In the genomic region with DNA sequence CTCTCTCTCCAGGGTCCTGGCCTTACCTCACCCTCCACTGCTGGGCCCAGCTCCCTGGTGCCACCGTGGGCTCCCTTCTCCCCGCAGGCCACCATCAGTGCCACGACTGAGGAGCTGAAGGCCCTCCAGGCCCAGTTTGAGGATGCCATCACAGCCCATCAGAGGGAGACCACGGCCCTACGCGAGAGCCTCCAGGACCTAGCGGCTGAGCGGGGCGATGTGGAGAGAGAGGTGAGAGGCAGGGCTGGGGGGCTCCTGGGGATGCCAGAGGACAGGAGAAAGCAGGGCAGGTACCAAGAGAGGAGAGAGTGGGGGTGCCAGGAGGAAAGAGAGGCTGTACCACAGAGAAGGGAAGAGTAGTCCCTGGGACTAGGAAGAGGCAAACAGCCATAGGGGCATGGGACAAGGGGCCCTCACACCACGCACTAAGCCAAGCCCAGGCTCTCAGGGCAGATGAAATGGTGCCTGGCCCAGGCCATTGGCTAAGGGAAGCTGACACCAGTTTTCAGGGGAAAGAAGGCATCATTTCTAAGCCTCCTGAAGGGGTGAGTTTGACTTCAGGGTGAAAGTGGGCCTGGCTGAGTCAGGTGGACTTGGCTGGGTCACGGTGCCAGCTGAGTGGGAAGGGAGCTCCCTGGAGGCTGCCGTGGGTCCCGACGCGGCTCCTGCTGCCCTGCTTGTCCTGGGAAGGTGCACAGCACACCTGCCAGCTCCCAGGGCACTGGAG, we compare ENCODE assay signal across 20 cellular contexts. TPM values are rescaled to one million over a fixed set of nuclear protein-coding genes. Genes with fewer than 3 reads are reported as not detected.
A peak's percentile ranks its signal among the peaks of the same experiment; 100 is the strongest.
DNase-seq lines count a peak whose midpoint lies in the region; ATAC-seq, FAIRE-seq and TF ChIP-seq lines count a peak whose summit lies in the region.
"Had no signal": no experiment of that assay in that cellular context is flagged by ENCODE, and none has a peak within 500 bp of the region (broad histone marks: within the 10 kb centered on the region; RNA-seq: fewer than 3 reads in every experiment).

No MANE protein-coding gene starts in this region.

- H3K36me3 ChIP-seq in HepG2 (replicated peaks in 1 of 2; ENCODE audit: control insufficient read depth in 1 of 2, insufficient read depth in 2 of 2, low read length in 2 of 2), result no peaks in the 10 kb centered on the region
- no peaks in the 10 kb centered on the region for H3K36me3 ChIP-seq in right lobe of liver
- no peaks in the 10 kb centered on the region for H3K36me3 ChIP-seq in neuronal stem cell (replicated peaks in 1 of 2; ENCODE audit: control insufficient read depth in 2 of 2, insufficient read depth in 2 of 2, low read length in 2 of 2)
- H3K36me3 ChIP-seq in GM23248 (ENCODE audit: low read depth), result no peaks in the 10 kb centered on the region

- no peak overlapping the region for H4K91ac ChIP-seq in neuronal stem cell (ENCODE audit: low read depth, low read length, poor library complexity)

- H3K36me3 Mint-ChIP-seq in dendritic cell treated with granulocyte-macrophage colony-stimulating factor and Interleukin-4, amounts not matched to agents 40 ng/mL and 50 ng/mL, for 4 days (ENCODE audit: low read depth), result no peaks in the 10 kb centered on the region
- H3K36me3 Mint-ChIP-seq: naive thymus-derived CD4-positive, alpha-beta T cell; WTC11 had no signal

- H2BK5ac ChIP-seq in neuronal stem cell (ENCODE audit: low read length), result peak overlapping the region; percentile 36

- DNase-seq in HepG2 (ENCODE audit: low spot score) (no peak), right lobe of liver (no peak), neuronal stem cell (ENCODE audit: low spot score) (no peak), GM23248 (no peak), AG08395 (ENCODE audit: low spot score) (no peak)
- no peak for DNase-seq in stimulated activated CD4-positive, alpha-beta T cell treated with anti-CD3 and anti-CD28 coated beads, Interleukin-2, amount 100 ng/mL, for 48 hours
- DNase-seq: foreskin fibroblast, MV-4-11, NCI-H2029, NCI-H510A treated with DMSO at 0.1 percent for 48 hours, SIG-M5 had no signal

- H3K27ac Mint-ChIP-seq in dendritic cell treated with granulocyte-macrophage colony-stimulating factor and Interleukin-4, amounts not matched to agents 40 ng/mL and 50 ng/mL, for 4 days, result peak overlapping the region; percentile 14
- H3K27ac Mint-ChIP-seq: WTC11 had no signal

- peak overlapping the region; percentile 89 for H2BK15ac ChIP-seq in neuronal stem cell (ENCODE audit: low read length)

- no TSS peak for BruUV-seq in HepG2 (replicated peaks; lab: Mats Ljungman, UMichigan)

- intact Hi-C loops in HepG2 (cut with micrococcal nuclease; ENCODE audit: unreplicated experiment), result no loop called here
- intact Hi-C loops in right lobe of liver (cut with DNase I), result no loop called here
- intact Hi-C loops in dendritic cell treated with granulocyte-macrophage colony-stimulating factor and Interleukin-4, amounts not matched to agents 40 ng/mL and 50 ng/mL, for 4 days (cut with micrococcal nuclease), result no loop called here

- peak overlapping the region; percentile 65 for H3K4me2 ChIP-seq in HepG2 (ENCODE audit: low read depth, low read length)
- no peak overlapping the region for H3K4me2 ChIP-seq in neuronal stem cell (ENCODE audit: insufficient read depth, low read length, poor library complexity, severe bottlenecking)
- H3K4me2 ChIP-seq in GM23248 (ENCODE audit: unreplicated experiment), result no peak overlapping the region

- H3K4me1 Mint-ChIP-seq in dendritic cell treated with granulocyte-macrophage colony-stimulating factor and Interleukin-4, amounts not matched to agents 40 ng/mL and 50 ng/mL, for 4 days (ENCODE audit: low read depth), result no peaks in the 10 kb centered on the region

- in situ Hi-C loops in HepG2 (cut with HindIII; ENCODE audit: extremely low pct_ligation_motif_present, low pct_unique_long_range_greater_than_20kb) (no loop called here), GM23248 (cut with MboI) (no loop called here)

- H3K79me2 ChIP-seq in HepG2 (ENCODE audit: insufficient read depth, low read length) (no peaks in the 10 kb centered on the region), GM23248 (ENCODE audit: insufficient read depth) (no peaks in the 10 kb centered on the region)

- 86% methylated on average over 11 of the region's 15 CpGs for WGBS in HepG2 (ENCODE audit: low lambda C conversion rate)
- WGBS in right lobe of liver (ENCODE audit: insufficient coverage, low coverage, low lambda C conversion rate, missing lambda C conversion rate), result 100% methylated on average over 4 of the region's 15 CpGs
- no CpG with 5 or more reads among the region's 15 CpGs for WGBS in neuronal stem cell (ENCODE audit: extremely low coverage in 2 of 2, insufficient read length in 2 of 2, insufficient replicate concordance in 1 of 2), 2 donors
- WGBS in GM23248 (ENCODE audit: low coverage in 1 of 2, low lambda C conversion rate in 2 of 2, missing lambda C conversion rate in 2 of 2), 2 experiments, result 94 to 97% methylated on average over 13 to 15 of the region's 15 CpGs

- peaks cover 6 to 23% of the 10 kb centered on the region in 2 experiments; a peak in 4 of 5 replicates for H3K27me3 ChIP-seq in HepG2 (ENCODE audit: control insufficient read depth in 1 of 2, insufficient read depth in 2 of 2, low read length in 2 of 2)
- no peaks in the 10 kb centered on the region for H3K27me3 ChIP-seq in right lobe of liver
- H3K27me3 ChIP-seq in neuronal stem cell (ENCODE audit: control insufficient read depth in 3 of 3, insufficient read depth in 3 of 3, low read depth in 1 of 3, low read length in 3 of 3), result peaks cover 0 to 40% (median 0%) of the 10 kb centered on the region in 3 experiments
- H3K27me3 ChIP-seq in GM23248 (replicated peaks; ENCODE audit: insufficient read depth), result no peaks in the 10 kb centered on the region

- H3K79me1 ChIP-seq in neuronal stem cell (ENCODE audit: low read depth, low read length), result no peaks in the 10 kb centered on the region

- H3K4me3 Mint-ChIP-seq in dendritic cell treated with granulocyte-macrophage colony-stimulating factor and Interleukin-4, amounts not matched to agents 40 ng/mL and 50 ng/mL, for 4 days, result no peak overlapping the region
- H3K4me3 Mint-ChIP-seq: naive thymus-derived CD4-positive, alpha-beta T cell; WTC11 had no signal

- no peaks in the 10 kb centered on the region for H3F3A ChIP-seq in GM23248 (ENCODE audit: insufficient read depth)

- H3K9me2 ChIP-seq in GM23248 (ENCODE audit: insufficient read depth), result no peaks in the 10 kb centered on the region

- no peak overlapping the region for H3K4me3 ChIP-seq in HepG2 (replicated peaks in 1 of 3; ENCODE audit: insufficient read depth in 1 of 3, low read depth in 2 of 3, low read length in 3 of 3)
- no peak overlapping the region for H3K4me3 ChIP-seq in right lobe of liver
- no peak overlapping the region for H3K4me3 ChIP-seq in neuronal stem cell (ENCODE audit: low read length in 2 of 2)
- H3K4me3 ChIP-seq in GM23248, result no peak overlapping the region
- H3K4me3 ChIP-seq: K562 had no signal

- H3K9ac ChIP-seq in HepG2 (ENCODE audit: insufficient read depth, low read depth, low read length) (peak overlapping the region; percentile 58), neuronal stem cell (ENCODE audit: low read depth, low read length, poor library complexity) (peak overlapping the region; percentile 56), GM23248 (no peak overlapping the region)

- no peak overlapping the region for H4K8ac ChIP-seq in neuronal stem cell (ENCODE audit: low read depth, low read length)

- POLR2A ChIA-PET in HepG2 (lab: Yijun Ruan, JAX), result interaction anchor here (0.6 kb wide), 1 partner anchor 119 kb away, joined by 3 read pairs; no protein-coding TSS in a partner anchor

- peak overlapping the region; percentile 74 for H3K27ac ChIP-seq in HepG2 (ENCODE audit: extremely low read length, insufficient read depth, low read length)
- H3K27ac ChIP-seq in right lobe of liver, result no peak overlapping the region
- no peak overlapping the region for H3K27ac ChIP-seq in neuronal stem cell (replicated peaks; ENCODE audit: low read length)
- H3K27ac ChIP-seq in GM23248, result no peak overlapping the region

- TF ChIP-seq POLR2A in HepG2 (IDR thresholded peaks at IDR 0.05; ENCODE audit: insufficient read depth in 1 of 2, low read depth in 2 of 2, low read length in 2 of 2) (no peak), right lobe of liver (IDR thresholded peaks at IDR 0.05) (no peak)

- FAIRE-seq in HepG2 (lab: Jason Lieb, UNC), result peak; percentile 12
- FAIRE-seq: endothelial cell of umbilical vein, K562 had no signal

- peaks cover 70% of the 10 kb centered on the region for H3K4me1 ChIP-seq in HepG2 (ENCODE audit: insufficient read depth, low read length)
- peaks cover 0 to 12% (median 3%) of the 10 kb centered on the region in 4 donors for H3K4me1 ChIP-seq in right lobe of liver
- peaks cover 24 to 28% of the 10 kb centered on the region in 2 donors for H3K4me1 ChIP-seq in neuronal stem cell (ENCODE audit: control insufficient read depth in 2 of 2, insufficient read depth in 1 of 2, low read depth in 1 of 2, low read length in 2 of 2)
- peaks cover 14% of the 10 kb centered on the region; the same call in 1 of the 2 replicates for H3K4me1 ChIP-seq in GM23248 (ENCODE audit: insufficient read depth)

- peak overlapping the region; percentile 97 for H2BK12ac ChIP-seq in neuronal stem cell (ENCODE audit: low read length)

- H3K18ac ChIP-seq in neuronal stem cell (ENCODE audit: low read length), result peak overlapping the region; percentile 93

- H2AFZ ChIP-seq in HepG2 (ENCODE audit: low read length) (no peak overlapping the region), neuronal stem cell (ENCODE audit: low read length) (no peak overlapping the region), GM23248 (no peak overlapping the region)

- no peak for TF ChIP-seq RAD21 in HepG2 (CRISPR knock-in tag; IDR thresholded peaks at IDR 0.05)

- TF ChIP-seq CTCF in HepG2 (CRISPR knock-in tag; IDR thresholded peaks at IDR 0.05) (no peak), right lobe of liver (IDR thresholded peaks at IDR 0.05) (no peak)

- CTCF ChIA-PET in HepG2 (lab: Yijun Ruan, JAX; ENCODE audit: low intra/inter-chr PET ratio, low total read pairs), result no interaction called here

- H3K23ac ChIP-seq in neuronal stem cell (ENCODE audit: low read depth, low read length, poor library complexity), result peak overlapping the region; percentile 83

- H4K20me1 ChIP-seq in HepG2 (ENCODE audit: insufficient read depth, low read length), result no peaks in the 10 kb centered on the region
- no peaks in the 10 kb centered on the region for H4K20me1 ChIP-seq in GM23248 (ENCODE audit: insufficient read depth)

- H2BK120ac ChIP-seq in neuronal stem cell (ENCODE audit: low read depth, low read length), result peak overlapping the region; percentile 22

- no peak for TF ChIP-seq EP300 in HepG2 (IDR thresholded peaks at IDR 0.05; ENCODE audit: low read depth in 2 of 2, low read length in 2 of 2)
- TF ChIP-seq EP300 in HepG2 (CRISPR knock-in tag; IDR thresholded peaks at IDR 0.05; ENCODE audit: borderline replicate concordance), result no peak

- no peaks in the 10 kb centered on the region for H3K9me3 ChIP-seq in HepG2 (ENCODE audit: low read length)
- H3K9me3 ChIP-seq in right lobe of liver, result no peaks in the 10 kb centered on the region
- peaks cover 0 to 3% of the 10 kb centered on the region in 2 donors for H3K9me3 ChIP-seq in neuronal stem cell (replicated peaks in 1 of 2; ENCODE audit: control insufficient read depth in 2 of 2, insufficient read depth in 1 of 2, low read depth in 1 of 2, low read length in 2 of 2)
- no peaks in the 10 kb centered on the region for H3K9me3 ChIP-seq in GM23248 (ENCODE audit: low read depth)

- peak overlapping the region; percentile 47 for H3K4ac ChIP-seq in neuronal stem cell (ENCODE audit: low read length)

- H2AK5ac ChIP-seq in neuronal stem cell (ENCODE audit: low read depth, low read length), result peak overlapping the region; percentile 100

- ATAC-seq in HepG2 (no peak), right lobe of liver (no peak), HG03457 (IDR thresholded peaks at IDR 0.05; ENCODE audit: unreplicated experiment) (no peak)
- ATAC-seq: K562; naive thymus-derived CD4-positive, alpha-beta T cell; WTC11 had no signal

- H3K14ac ChIP-seq in neuronal stem cell (ENCODE audit: low read length), result peak overlapping the region; percentile 15

- H3K27me3 Mint-ChIP-seq in dendritic cell treated with granulocyte-macrophage colony-stimulating factor and Interleukin-4, amounts not matched to agents 40 ng/mL and 50 ng/mL, for 4 days, result peaks cover 15% of the 10 kb centered on the region

- no peaks in the 10 kb centered on the region for H3K9me3 Mint-ChIP-seq in dendritic cell treated with granulocyte-macrophage colony-stimulating factor and Interleukin-4, amounts not matched to agents 40 ng/mL and 50 ng/mL, for 4 days
- H3K9me3 Mint-ChIP-seq: naive thymus-derived CD4-positive, alpha-beta T cell; WTC11 had no signal

RNA-seq across cellular contexts. Expression of gene SNED1, which starts 39.0 kb away (rescaled TPM):
- total RNA-seq in HepG2 (2016; rRNA removed; fragmentation: Illumina TruSeq; extraction: Trizol) (0.15 TPM in 1 of 2 replicates, not detected in the other), right lobe of liver (10 to 100 TPM in 4 of 6 experiments, 1 to 10 TPM in 2; 7.4 to 27.8 (median 13.2) TPM)
- 0.09 and 0.10 TPM in 2 replicates for total RNA-seq in HepG2 (2016; cell fraction: cytosol; rRNA removed; fragmentation: Illumina TruSeq; extraction: Trizol; ENCODE audit: low read depth)
- 0.03 and 0.26 TPM in 2 replicates for total RNA-seq in HepG2 (2016; cell fraction: insoluble cytoplasmic fraction; rRNA removed; fragmentation: Illumina TruSeq; extraction: Trizol)
- total RNA-seq in HepG2 (2016; cell fraction: membrane; rRNA removed; fragmentation: Illumina TruSeq; extraction: Trizol), result 0.10 and 0.12 TPM in 2 replicates
- 0.13 and 0.62 TPM in 2 replicates for total RNA-seq in HepG2 (2016; cell fraction: nucleus; rRNA removed; fragmentation: Illumina TruSeq; extraction: Trizol)
- polyA plus RNA-seq in HepG2 (2011; rRNA removed) (0.35 and 0.65 TPM in 2 replicates), GM23248 (2016; fragmentation: Nextera tagmentation; extraction: Ambion mirVana) (6.1 and 7.7 TPM in 2 replicates)
- polyA plus RNA-seq in HepG2 (2011; cell fraction: cytosol; rRNA removed), result 0.06 and 0.32 TPM in 2 replicates
- polyA plus RNA-seq in HepG2 (2011; cell fraction: nucleus; rRNA removed), result 1.2 and 1.4 TPM in 2 replicates
- polyA plus RNA-seq in HepG2 (2012), result 0.31 and 0.46 TPM in 2 replicates
- polyA plus RNA-seq in HepG2 (2016; cell fraction: cytosol; fragmentation: Illumina TruSeq; extraction: Trizol; ENCODE audit: low read depth), result 0.03 and 0.10 TPM in 2 replicates
- 0.04 and 0.24 TPM in 2 replicates for polyA plus RNA-seq in HepG2 (2016; cell fraction: insoluble cytoplasmic fraction; fragmentation: Illumina TruSeq; extraction: Trizol; ENCODE audit: low read depth)
- polyA plus RNA-seq in HepG2 (2016; cell fraction: membrane; fragmentation: Illumina TruSeq; extraction: Trizol; ENCODE audit: low read depth), result 0.02 and 0.09 TPM in 2 replicates
- 0.19 and 1.7 TPM in 2 replicates for polyA plus RNA-seq in HepG2 (2016; cell fraction: nucleus; fragmentation: Illumina TruSeq; extraction: Trizol; ENCODE audit: insufficient read depth, low read depth)
- polyA minus RNA-seq in HepG2 (2011; rRNA and poly(A)+ RNA removed; ENCODE audit: low replicate concordance), result 0.96 and 3.2 TPM in 2 replicates
- polyA minus RNA-seq in HepG2 (2011; cell fraction: cytosol; rRNA and poly(A)+ RNA removed), result 0.44 and 0.79 TPM in 2 replicates
- 0.52 and 0.99 TPM in 2 replicates for polyA minus RNA-seq in HepG2 (2011; cell fraction: nucleus; rRNA and poly(A)+ RNA removed)
- polyA plus RNA-seq in neuronal stem cell (2013, experiment 1 of 2), result 0.14 TPM
- polyA plus RNA-seq in neuronal stem cell (2013, experiment 2 of 2), result 0.04 TPM
- 29.4 and 36.2 TPM in 2 replicates for total RNA-seq in GM23248 (2014; rRNA removed; shearing (Covaris generic))

RNA-seq across cellular contexts. Expression of gene CROCC2, which starts 53.2 kb away (rescaled TPM):
- total RNA-seq in HepG2 (2016; rRNA removed; fragmentation: Illumina TruSeq; extraction: Trizol), result not detected in 2 replicates
- total RNA-seq in HepG2 (2016; cell fraction: cytosol; rRNA removed; fragmentation: Illumina TruSeq; extraction: Trizol; ENCODE audit: low read depth), result not detected in 2 replicates
- 0.02 TPM in 1 of 2 replicates, not detected in the other for total RNA-seq in HepG2 (2016; cell fraction: insoluble cytoplasmic fraction; rRNA removed; fragmentation: Illumina TruSeq; extraction: Trizol)
- not detected in 2 replicates for total RNA-seq in HepG2 (2016; cell fraction: membrane; rRNA removed; fragmentation: Illumina TruSeq; extraction: Trizol)
- total RNA-seq in HepG2 (2016; cell fraction: nucleus; rRNA removed; fragmentation: Illumina TruSeq; extraction: Trizol), result not detected in 2 replicates
- not detected in 2 replicates for polyA plus RNA-seq in HepG2 (2011; rRNA removed)
- not detected in 2 replicates for polyA plus RNA-seq in HepG2 (2011; cell fraction: cytosol; rRNA removed)
- polyA plus RNA-seq in HepG2 (2011; cell fraction: nucleus; rRNA removed), result 0.03 TPM in 1 of 2 replicates, not detected in the other
- polyA plus RNA-seq in HepG2 (2012), result 0.13 and 0.15 TPM in 2 replicates
- not detected in 2 replicates for polyA plus RNA-seq in HepG2 (2016; cell fraction: cytosol; fragmentation: Illumina TruSeq; extraction: Trizol; ENCODE audit: low read depth)
- polyA plus RNA-seq in HepG2 (2016; cell fraction: insoluble cytoplasmic fraction; fragmentation: Illumina TruSeq; extraction: Trizol; ENCODE audit: low read depth), result not detected in 2 replicates
- polyA plus RNA-seq in HepG2 (2016; cell fraction: membrane; fragmentation: Illumina TruSeq; extraction: Trizol; ENCODE audit: low read depth), result not detected in 2 replicates
- polyA plus RNA-seq in HepG2 (2016; cell fraction: nucleus; fragmentation: Illumina TruSeq; extraction: Trizol; ENCODE audit: insufficient read depth, low read depth), result not detected in 2 replicates
- polyA minus RNA-seq in HepG2 (2011; rRNA and poly(A)+ RNA removed; ENCODE audit: low replicate concordance), result not detected in 2 replicates
- polyA minus RNA-seq in HepG2 (2011; cell fraction: cytosol; rRNA and poly(A)+ RNA removed), result not detected in 2 replicates
- polyA minus RNA-seq in HepG2 (2011; cell fraction: nucleus; rRNA and poly(A)+ RNA removed), result not detected in 2 replicates
- total RNA-seq in right lobe of liver, result under 1 TPM in 5 of 6 experiments, not detected in 1; 0.06 to 0.15 (median 0.12) TPM
- not detected for polyA plus RNA-seq in neuronal stem cell (2013, experiment 1 of 2)
- polyA plus RNA-seq in neuronal stem cell (2013, experiment 2 of 2), result not detected
- total RNA-seq in GM23248 (2014; rRNA removed; shearing (Covaris generic)), result under 0.01 and 2.4 TPM in 2 replicates
- not detected in 2 replicates for polyA plus RNA-seq in GM23248 (2016; fragmentation: Nextera tagmentation; extraction: Ambion mirVana)
- total RNA-seq: endothelial cell of umbilical vein; G401; K562; T-helper 2 cell treated with Interferon-gamma antibody and Interleukin-4, amounts not matched to agents 100 ng/mL and 5 ng/mL, for 36 hours; WTC11 had no signal
- polyA plus RNA-seq: aorta; endothelial cell of umbilical vein; K562; naive thymus-derived CD4-positive, alpha-beta T cell had no signal

Comparison
In these comparisons a context has a peak if more than half of its experiments do, and no peak if none do; other contexts are left out.
1. RNA of gene SNED1, which starts 39.0 kb away (total RNA-seq): 29.4 to 36.2 TPM in GM23248 and 7.4 to 27.8 TPM in right lobe of liver; 0.03 to 0.62 TPM in HepG2; every median in the first group is over 4 times any median in the second.